15 cellular contexts compared by ENCODE assay signal in the genomic region with DNA sequence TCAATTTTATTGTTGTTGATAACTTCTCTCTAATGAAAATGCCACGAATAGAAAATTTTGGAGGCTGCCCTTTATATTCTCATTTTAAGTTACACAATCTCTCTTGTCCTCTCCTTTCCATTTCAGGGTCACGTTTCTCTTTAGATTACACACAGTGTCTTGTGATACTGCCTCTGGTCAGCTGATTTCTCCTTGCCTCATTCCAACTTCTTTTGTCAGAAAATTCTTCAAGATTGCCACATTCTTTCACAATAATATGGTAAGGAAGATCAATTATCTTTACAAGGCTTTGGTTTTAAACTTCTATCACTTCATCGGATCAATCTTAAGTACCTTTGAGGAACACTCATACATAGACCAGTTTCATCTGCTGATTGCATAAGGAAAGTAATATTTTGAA.
"Had no signal": no experiment of that assay in that cellular context is flagged by ENCODE, and none has a peak within 500 bp of the region (broad histone marks: within the 10 kb centered on the region; RNA-seq: fewer than 3 reads in every experiment).

No MANE protein-coding gene starts in this region.

- H3K27me3 ChIP-seq: ascending aorta, sigmoid colon, testis, upper lobe of right lung had no signal

- H3K9me3 Mint-ChIP-seq: activated T-helper 1 cell treated with anti-CD3 and anti-CD28 coated beads, Interleukin-12 subunit alpha, Interleukin-12 subunit beta, Interleukin-2, Interleukin-4 antibody, amounts not matched to agents 30 ng/mL and 10 ng/mL and 1 ng/mL, durations not matched to agents 14 hours and 24 hours and 36 hours had no signal

- FAIRE-seq: bronchial epithelial cell, islet of Langerhans had no signal

- H3K4me3 ChIP-seq: ascending aorta, sigmoid colon, testis, upper lobe of right lung had no signal

- DNase-seq: activated CD4-positive, alpha-beta T cell treated with anti-CD3 and anti-CD28 coated beads, Interleukin-2, amount 50 U/mL, for 1 hour; activated CD8-positive, alpha-beta memory T cell treated with anti-CD3 and anti-CD28 coated beads for 24 hours; activated naive CD4-positive, alpha-beta T cell; left colon; sigmoid colon; stimulated activated CD4-positive, alpha-beta T cell treated with anti-CD3 and anti-CD28 coated beads, Interleukin-1b, Interleukin-23, amount 100 ng/mL, for 48 hours; stimulated activated naive CD8-positive, alpha-beta T cell treated with anti-CD3 and anti-CD28 coated beads, Interleukin-15, amount 100 ng/mL, for 72 hours; testis; upper lobe of right lung had no signal

- H3K4me1 ChIP-seq: ascending aorta, sigmoid colon, testis, upper lobe of right lung had no signal

- H3K36me3 ChIP-seq: ascending aorta, sigmoid colon, upper lobe of right lung had no signal

- H3K4me3 Mint-ChIP-seq: activated T-helper 1 cell treated with anti-CD3 and anti-CD28 coated beads, Interleukin-12 subunit alpha, Interleukin-12 subunit beta, Interleukin-2, Interleukin-4 antibody, amounts not matched to agents 30 ng/mL and 10 ng/mL and 1 ng/mL, durations not matched to agents 14 hours and 24 hours and 36 hours; neural crest cell; stimulated activated naive CD8-positive, alpha-beta T cell treated with anti-CD3 and anti-CD28 coated beads, Interleukin-15, amount 100 ng/mL, for 72 hours had no signal

- H3K9me3 ChIP-seq: ascending aorta, sigmoid colon, testis, upper lobe of right lung had no signal

- H3K27ac Mint-ChIP-seq: activated T-helper 1 cell treated with anti-CD3 and anti-CD28 coated beads, Interleukin-12 subunit alpha, Interleukin-12 subunit beta, Interleukin-2, Interleukin-4 antibody, amounts not matched to agents 30 ng/mL and 10 ng/mL and 1 ng/mL, durations not matched to agents 14 hours and 24 hours and 36 hours had no signal

- H3K4me1 Mint-ChIP-seq: neural crest cell; stimulated activated naive CD8-positive, alpha-beta T cell treated with anti-CD3 and anti-CD28 coated beads, Interleukin-15, amount 100 ng/mL, for 72 hours had no signal

- H3K27me3 Mint-ChIP-seq: stimulated activated naive CD8-positive, alpha-beta T cell treated with anti-CD3 and anti-CD28 coated beads, Interleukin-15, amount 100 ng/mL, for 72 hours had no signal

- H3K27ac ChIP-seq: ascending aorta, epithelial cell of prostate, sigmoid colon, testis, upper lobe of right lung had no signal
